In genomic region chr1:186793582-186793927, GRCh38 we compare ENCODE assay signal across 20 cellular contexts. TPM values are rescaled to one million over a fixed set of nuclear protein-coding genes. Genes with fewer than 3 reads are reported as not detected.
DNase-seq lines count a peak whose midpoint lies in the region; ATAC-seq, FAIRE-seq and TF ChIP-seq lines count a peak whose summit lies in the region.
"Had no signal": no experiment of that assay in that cellular context is flagged by ENCODE, and none has a peak within 500 bp of the region (broad histone marks: within the 10 kb centered on the region; RNA-seq: fewer than 3 reads in every experiment).

No MANE protein-coding gene starts in this region.

- DNase-seq in D721Med (ENCODE audit: insufficient read length, low spot score) (no peak), amniotic epithelial cell (ENCODE audit: low read depth) (peak; percentile 35), retina (no peak), NCI-H1048 (lab: John Stamatoyannopoulos, UW) (no peak), SK-N-DZ (ENCODE audit: low spot score) (no peak)
- DNase-seq: activated gamma-delta T cell treated with Interleukin-2 at 50 U/mL for 16 hours; amniotic stem cell; CD4-positive, alpha-beta T cell; DMS79 treated with DMSO at 0.1 percent for 48 hours; effector CD8-positive, alpha-beta T cell; glutamatergic neuron; Karpas-422; left ventricle myocardium inferior; NCI-H1417; NCI-H748 treated with DMSO at 0.1 percent for 48 hours; stimulated activated naive CD4-positive, alpha-beta T cell treated with Interleukin-2 at 50 U/mL for 16 hours; tibial artery had no signal

- TF ChIP-seq CTCF in D721Med (IDR thresholded peaks at IDR 0.05; ENCODE audit: insufficient read depth, missing control alignments): no peak

- FAIRE-seq in D721Med (lab: Jason Lieb, UNC): peak; percentile 32

- peak; percentile 47 for ATAC-seq in GM18909 (IDR thresholded peaks at IDR 0.05; ENCODE audit: poor library complexity, unreplicated experiment)
- ATAC-seq in HG03175 (IDR thresholded peaks at IDR 0.05; ENCODE audit: unreplicated experiment): peak; percentile 72
- no peak for ATAC-seq in GM19328 (IDR thresholded peaks at IDR 0.05; ENCODE audit: unreplicated experiment)

RNA-seq across cellular contexts. Expression of gene PLA2G4A, which starts 35.2 kb away (rescaled TPM):
- 0.27 TPM in 1 of 2 replicates, not detected in the other for polyA plus RNA-seq in SK-N-DZ (2014; cell fraction: cytosol; rRNA removed)
- 0.09 TPM in 1 of 2 replicates, not detected in the other for polyA plus RNA-seq in SK-N-DZ (2014; cell fraction: nucleus; rRNA removed)
